In genomic region chr22:22802346-22802970, GRCh38 we compare ENCODE assay signal across 11 cellular contexts.
DNase-seq lines count a peak whose midpoint lies in the region; ATAC-seq, FAIRE-seq and TF ChIP-seq lines count a peak whose summit lies in the region.
"Had no signal": no experiment of that assay in that cellular context is flagged by ENCODE, and none has a peak within 500 bp of the region (broad histone marks: within the 10 kb centered on the region; RNA-seq: fewer than 3 reads in every experiment).

No MANE protein-coding gene starts in this region.

- H3K4me2 ChIP-seq in Loucy (ENCODE audit: low read depth, low read length, poor library complexity, severe bottlenecking) (no peak overlapping the region), K562 (ENCODE audit: insufficient read depth, low read length) (no peak overlapping the region)

- H3K4me3 ChIP-seq in Loucy (ENCODE audit: low read length, poor library complexity, severe bottlenecking) (no peak overlapping the region), K562 (no peak overlapping the region), gastrocnemius medialis (no peak overlapping the region)
- H3K4me3 ChIP-seq: right atrium auricular region, testis had no signal

- no peaks in the 10 kb centered on the region for H3F3A ChIP-seq in Loucy (ENCODE audit: low read depth)

- TF ChIP-seq POLR2A in K562 (conservative IDR thresholded peaks at IDR 0.05) (no peak), gastrocnemius medialis (IDR thresholded peaks at IDR 0.05) (no peak)

- no TSS peak for BruUV-seq in K562 (replicated peaks; lab: Mats Ljungman, UMichigan)

- no peaks in the 10 kb centered on the region for H3K36me3 Mint-ChIP-seq in activated T-cell treated with anti-CD3 and anti-CD28 coated beads, Interleukin-2, amount 50 U/mL, for 24 hours (ENCODE audit: low read depth)
- H3K36me3 Mint-ChIP-seq in progenitor cell of endocrine pancreas (ENCODE audit: insufficient read depth): no peaks in the 10 kb centered on the region
- H3K36me3 Mint-ChIP-seq: CD4-positive, alpha-beta memory T cell had no signal

- H3K9me3 Mint-ChIP-seq in activated T-cell treated with anti-CD3 and anti-CD28 coated beads, Interleukin-2, amount 50 U/mL, for 24 hours: no peaks in the 10 kb centered on the region
- H3K9me3 Mint-ChIP-seq in progenitor cell of endocrine pancreas (ENCODE audit: low read depth): no peaks in the 10 kb centered on the region
- H3K9me3 Mint-ChIP-seq: CD4-positive, alpha-beta memory T cell had no signal

- ATAC-seq in K562: peak; percentile 90
- no peak for ATAC-seq in HG03571 (IDR thresholded peaks at IDR 0.05; ENCODE audit: unreplicated experiment)
- ATAC-seq in gastrocnemius medialis: no peak

- H3K4me3 Mint-ChIP-seq in activated T-cell treated with anti-CD3 and anti-CD28 coated beads, Interleukin-2, amount 50 U/mL, for 24 hours: no peak overlapping the region
- no peak overlapping the region for H3K4me3 Mint-ChIP-seq in progenitor cell of endocrine pancreas (ENCODE audit: low read depth)

- H3K4me1 Mint-ChIP-seq in activated T-cell treated with anti-CD3 and anti-CD28 coated beads, Interleukin-2, amount 50 U/mL, for 24 hours (ENCODE audit: low read depth): peaks cover 35% of the 10 kb centered on the region
- peaks cover 11% of the 10 kb centered on the region for H3K4me1 Mint-ChIP-seq in progenitor cell of endocrine pancreas (ENCODE audit: low read depth)

- H3K27ac ChIP-seq in K562 (ENCODE audit: extremely low read depth, low read depth, low read length) (no peak overlapping the region), gastrocnemius medialis (no peak overlapping the region)
- H3K27ac ChIP-seq: right atrium auricular region, testis had no signal

- H2AFZ ChIP-seq in Loucy (ENCODE audit: low read length) (no peak overlapping the region), K562 (ENCODE audit: low read depth, low read length) (no peak overlapping the region)

- H3K27me3 ChIP-seq in Loucy (ENCODE audit: insufficient read depth, low read length, poor library complexity, severe bottlenecking) (no peaks in the 10 kb centered on the region), K562 (ENCODE audit: control insufficient read depth in 2 of 2, insufficient read depth in 2 of 2, low read length in 2 of 2) (peaks cover 8 to 37% of the 10 kb centered on the region in 2 experiments; a peak in 3 of 5 replicates), gastrocnemius medialis (peaks cover 0 to 12% (median 0%) of the 10 kb centered on the region in 3 donors)
- H3K27me3 ChIP-seq: right atrium auricular region, testis had no signal

- no peak for TF ChIP-seq EP300 in K562 (IDR thresholded peaks at IDR 0.05; ENCODE audit: low read length)

- H3K9ac ChIP-seq in Loucy (ENCODE audit: low read depth, low read length, poor library complexity, severe bottlenecking) (no peak overlapping the region), K562 (ENCODE audit: insufficient read depth in 1 of 2, low read depth in 2 of 2, low read length in 2 of 2) (no peak overlapping the region)

- H3K9me1 ChIP-seq in K562 (ENCODE audit: control insufficient read depth, insufficient read depth, low read length): peaks cover 4% of the 10 kb centered on the region

- DNase-seq in activated T-cell treated with anti-CD3 and anti-CD28 coated beads for 1 hour (ENCODE audit: low read depth): peak; percentile 35
- no peak for DNase-seq in activated T-cell treated with anti-CD3 and anti-CD28 coated beads, Interleukin-2, amount 50 U/mL, for 24 hours
- DNase-seq in K562 (ENCODE audit: extremely low read depth in 1 of 4, low spot score in 3 of 4): peak; percentile 84 to 94 (median 91)
- DNase-seq in progenitor cell of endocrine pancreas (ENCODE audit: low spot score, unreplicated experiment): no peak
- DNase-seq in glomerular visceral epithelial cell (ENCODE audit: extremely low spot score): no peak
- DNase-seq in gastrocnemius medialis: no peak
- DNase-seq: testis had no signal

- CTCF ChIA-PET in K562 (lab: Yijun Ruan, JAX; ENCODE audit: low intra/inter-chr PET ratio): interaction anchor here (0.5 to 14.4 kb wide), 12 partner anchors 9 to 1194 kb away, joined by 3 to 251 read pairs (median 5); no protein-coding TSS in a partner anchor

- no peaks in the 10 kb centered on the region for H3K27me3 Mint-ChIP-seq in activated T-cell treated with anti-CD3 and anti-CD28 coated beads, Interleukin-2, amount 50 U/mL, for 24 hours
- peaks cover 16% of the 10 kb centered on the region for H3K27me3 Mint-ChIP-seq in progenitor cell of endocrine pancreas
- H3K27me3 Mint-ChIP-seq: CD4-positive, alpha-beta memory T cell had no signal

- no peak for TF ChIP-seq RAD21 in K562 (CRISPR knock-in tag; conservative IDR thresholded peaks at IDR 0.05 in 1 of 2, IDR thresholded peaks at IDR 0.05 in 1 of 2)

- H3K9me2 ChIP-seq in Loucy (replicated peaks; ENCODE audit: low read depth, low read length): no peaks in the 10 kb centered on the region

- FAIRE-seq in K562 (lab: Jason Lieb, UNC): peak; percentile 80

- no peak overlapping the region for H3K27ac Mint-ChIP-seq in activated T-cell treated with anti-CD3 and anti-CD28 coated beads, Interleukin-2, amount 50 U/mL, for 24 hours
- no peak overlapping the region for H3K27ac Mint-ChIP-seq in progenitor cell of endocrine pancreas

- H3K4me1 ChIP-seq in Loucy (ENCODE audit: insufficient read depth, low read length, poor library complexity, severe bottlenecking): no peaks in the 10 kb centered on the region
- no peaks in the 10 kb centered on the region for H3K4me1 ChIP-seq in K562 (replicated peaks in 1 of 2; ENCODE audit: control insufficient read depth in 2 of 2, insufficient read depth in 2 of 2, low read length in 2 of 2)
- H3K4me1 ChIP-seq in gastrocnemius medialis: no peaks in the 10 kb centered on the region
- H3K4me1 ChIP-seq: right atrium auricular region, testis had no signal

- H3K36me3 ChIP-seq in Loucy (ENCODE audit: insufficient read depth, low read length) (no peaks in the 10 kb centered on the region), K562 (ENCODE audit: control insufficient read depth, insufficient read depth, low read length) (no peaks in the 10 kb centered on the region), gastrocnemius medialis (no peaks in the 10 kb centered on the region)
- H3K36me3 ChIP-seq: right atrium auricular region had no signal

- TF ChIP-seq CTCF in Loucy (conservative IDR thresholded peaks at IDR 0.05; ENCODE audit: low read length): peak; percentile 84
- no peak for TF ChIP-seq CTCF in K562 (IDR thresholded peaks at IDR 0.05 in 2 of 3, conservative IDR thresholded peaks at IDR 0.05 in 1 of 3; ENCODE audit: insufficient read depth in 2 of 3, low read depth in 1 of 3, low read length in 3 of 3)
- TF ChIP-seq CTCF in progenitor cell of endocrine pancreas (IDR thresholded peaks at IDR 0.05; ENCODE audit: unreplicated experiment): peak; percentile 22
- TF ChIP-seq CTCF in gastrocnemius medialis (IDR thresholded peaks at IDR 0.05 in 4 of 5, conservative IDR thresholded peaks at IDR 0.05 in 1 of 5): peak in 1 of 5 experiments; percentile 16

- H3K9me3 ChIP-seq in Loucy (ENCODE audit: insufficient read depth, low read depth, low read length) (no peaks in the 10 kb centered on the region), K562 (replicated peaks; ENCODE audit: control insufficient read depth, insufficient read depth, low read depth, low read length) (no peaks in the 10 kb centered on the region), gastrocnemius medialis (no peaks in the 10 kb centered on the region)
- H3K9me3 ChIP-seq: right atrium auricular region, testis had no signal

- in situ Hi-C loops in K562 (cut with MboI): no loop called here
- in situ Hi-C loops in gastrocnemius medialis (cut with MboI; ENCODE audit: low sequenced_read_pairs in 4 of 4): no loop called here

- POLR2A ChIA-PET in K562 (lab: Yijun Ruan, JAX): interaction anchor here (0.6 to 1.5 kb wide), 28 partner anchors 9 to 188 kb away, joined by 3 to 12 read pairs (median 4); no protein-coding TSS in a partner anchor

- H4K20me1 ChIP-seq in Loucy (ENCODE audit: insufficient read depth, low read length, poor library complexity, severe bottlenecking) (no peaks in the 10 kb centered on the region), K562 (replicated peaks; ENCODE audit: control insufficient read depth, insufficient read depth, low read length) (peaks cover 23% of the 10 kb centered on the region)

- 1% methylated on average over 5 of the region's 5 CpGs for WGBS in K562 (ENCODE audit: insufficient coverage, low coverage, missing lambda C conversion rate)

- intact Hi-C loops in K562 (cut with micrococcal nuclease): loop anchor here (1.0 kb wide), 2 partner anchors 75 to 82 kb away; no protein-coding TSS in a partner anchor
- intact Hi-C loops in gastrocnemius medialis (cut with DNase I; ENCODE audit: low total_unique reads): no loop called here

- no peaks in the 10 kb centered on the region for H3K79me2 ChIP-seq in Loucy (ENCODE audit: insufficient read depth, low read length)
- H3K79me2 ChIP-seq in K562 (ENCODE audit: control insufficient read depth, insufficient read depth, low read length): no peaks in the 10 kb centered on the region

TF ChIP-seq in K562, 482 proteins besides CTCF, POLR2A, EP300 and RAD21 (continues in another document):
- TF ChIP-seq MYNN (IDR thresholded peaks at IDR 0.05): no peak
- peak; percentile 82 for TF ChIP-seq MYNN (CRISPR knock-in tag; IDR thresholded peaks at IDR 0.05)
- no peak for TF ChIP-seq ATF3 (IDR thresholded peaks at IDR 0.05)
- peak; percentile 52 for TF ChIP-seq ATF3 (CRISPR knock-in tag; conservative IDR thresholded peaks at IDR 0.05)
- TF ChIP-seq ZNF639 (CRISPR knock-in tag; conservative IDR thresholded peaks at IDR 0.05 in 1 of 2, IDR thresholded peaks at IDR 0.05 in 1 of 2): peak in 1 of 2 experiments; percentile 97; a peak in 2 of 4 replicates
- 0 out of 2 replicates have a peak, but pooled peaks have one; percentile 43 for TF ChIP-seq ZNF184 (CRISPR knock-in tag; IDR thresholded peaks at IDR 0.05)

Comparison
In these comparisons a context has a peak if more than half of its experiments do, and no peak if none do; other contexts are left out.
1. DNase-seq: peak in activated T-cell treated with anti-CD3 and anti-CD28 coated beads for 1 hour (single experiment) and K562 (4 of 4); none in activated T-cell treated with anti-CD3 and anti-CD28 coated beads, Interleukin-2, amount 50 U/mL, for 24 hours (single experiment), progenitor cell of endocrine pancreas (single experiment), glomerular visceral epithelial cell (single experiment) and gastrocnemius medialis (0 of 2).
2. CTCF ChIP-seq: peak in Loucy (single experiment) and progenitor cell of endocrine pancreas (single experiment); none in K562 (0 of 3).